ENCODE assay signal across 29 cellular contexts in the genomic region with DNA sequence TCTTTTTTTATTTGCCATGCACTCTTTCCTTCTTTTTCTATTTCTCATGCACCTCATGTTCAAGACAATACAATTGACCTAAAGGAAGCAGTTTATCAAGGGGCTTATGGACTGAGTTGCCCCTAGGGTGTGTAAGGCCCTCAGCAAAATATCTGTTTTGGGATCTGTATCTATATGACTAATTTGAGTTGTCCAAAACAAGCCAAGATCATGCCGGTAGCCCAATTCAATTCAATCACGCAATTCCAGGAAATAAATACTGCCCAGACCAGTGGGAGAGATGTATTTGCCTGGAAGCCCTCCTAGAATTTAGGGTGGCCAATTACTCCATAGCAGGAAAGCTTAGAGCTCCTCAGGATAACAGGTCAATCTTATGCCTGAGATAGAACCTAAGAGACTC.
"Had no signal": no experiment of that assay in that cellular context is flagged by ENCODE, and none has a peak within 500 bp of the region (broad histone marks: within the 10 kb centered on the region; RNA-seq: fewer than 3 reads in every experiment).

No MANE protein-coding gene starts in this region.

- H3K27ac ChIP-seq: neutrophil, pancreas, psoas muscle, right lobe of liver, sigmoid colon, stomach, thoracic aorta, thyroid gland, tibial nerve, upper lobe of right lung, uterus had no signal

- H3K36me3 ChIP-seq: neutrophil, pancreas, right lobe of liver, sigmoid colon, stomach, thoracic aorta, thyroid gland, tibial nerve, upper lobe of right lung, uterus had no signal

- H3K9me3 ChIP-seq: pancreas, sigmoid colon, thoracic aorta, thyroid gland had no signal

- DNase-seq: naive thymus-derived CD8-positive, alpha-beta T cell; nephron progenitor cell; nucleus accumbens; pancreas; posterior cingulate gyrus; psoas muscle; right cardiac atrium; right lobe of liver; sigmoid colon; small intestine; stimulated activated CD4-positive, alpha-beta T cell treated with anti-CD3 and anti-CD28 coated beads, Interleukin-15, amount 100 ng/mL, for 24 hours; stimulated activated CD4-positive, alpha-beta T cell treated with anti-CD3 and anti-CD28 coated beads, Interleukin-2, amount 100 ng/mL, for 24 hours; stimulated activated CD4-positive, alpha-beta T cell treated with anti-CD3 and anti-CD28 coated beads, Interleukin-2, amount 100 ng/mL, for 48 hours; stimulated activated CD4-positive, alpha-beta T cell treated with anti-CD3 and anti-CD28 coated beads, Interleukin-4, amount 100 ng/mL, for 24 hours; stimulated activated naive B cell treated with anti-CD40 and anti-IgM and Interleukin-4, amounts not matched to agents 10 μg/mL and 1 μg/mL and 100 μg/mL, for 72 hours; stimulated activated naive CD4-positive, alpha-beta T cell treated with Interleukin-2 at 50 U/mL for 16 hours; stomach; thyroid gland; upper lobe of right lung; uterus had no signal

- H3K4me1 ChIP-seq: pancreas, psoas muscle, right lobe of liver, sigmoid colon, stomach, thyroid gland, tibial nerve, upper lobe of right lung, uterus had no signal

- ATAC-seq: naive thymus-derived CD8-positive, alpha-beta T cell; natural killer cell treated with Interleukin-12 subunit alpha and Interleukin-12 subunit beta and Interleukin-15 and Interleukin-18, amount 100 ng/mL, for 72 hours; pancreas; psoas muscle; right cardiac atrium; right lobe of liver; stimulated activated effector memory CD8-positive, alpha-beta T cell treated with anti-CD3 and anti-CD28 coated beads, Interleukin-12 subunit alpha, Interleukin-12 subunit beta, amount 100 ng/mL, for 72 hours; stimulated activated naive B cell treated with anti-CD40 and anti-IgM and Interleukin-4, amounts not matched to agents 10 μg/mL and 1 μg/mL and 100 μg/mL, for 72 hours; upper lobe of right lung had no signal

- H3K27me3 ChIP-seq: neutrophil, pancreas, right lobe of liver, sigmoid colon, stomach, thyroid gland, tibial nerve, upper lobe of right lung, uterus had no signal

- H3K27ac Mint-ChIP-seq: naive thymus-derived CD8-positive, alpha-beta T cell; natural killer cell treated with Interleukin-12 subunit alpha and Interleukin-12 subunit beta and Interleukin-15 and Interleukin-18, amount 100 ng/mL, for 72 hours; nephron progenitor cell; progenitor cell of endocrine pancreas; stimulated activated effector memory CD8-positive, alpha-beta T cell treated with anti-CD3 and anti-CD28 coated beads, Interleukin-12 subunit alpha, Interleukin-12 subunit beta, amount 100 ng/mL, for 72 hours; stimulated activated naive B cell treated with anti-CD40 and anti-IgM and Interleukin-4, amounts not matched to agents 10 μg/mL and 1 μg/mL and 100 μg/mL, for 72 hours; stimulated activated naive CD8-positive, alpha-beta T cell treated with anti-CD3 and anti-CD28 coated beads, Interleukin-15, Interleukin-2, amounts not matched to agents 100 ng/mL and 50 ng/mL, for 24 hours; type B pancreatic cell had no signal

- H3K27me3 Mint-ChIP-seq: naive thymus-derived CD8-positive, alpha-beta T cell; natural killer cell treated with Interleukin-12 subunit alpha and Interleukin-12 subunit beta and Interleukin-15 and Interleukin-18, amount 100 ng/mL, for 72 hours; progenitor cell of endocrine pancreas; stimulated activated naive B cell treated with anti-CD40 and anti-IgM and Interleukin-4, amounts not matched to agents 10 μg/mL and 1 μg/mL and 100 μg/mL, for 72 hours; stimulated activated naive CD8-positive, alpha-beta T cell treated with anti-CD3 and anti-CD28 coated beads, Interleukin-15, Interleukin-2, amounts not matched to agents 100 ng/mL and 50 ng/mL, for 24 hours; type B pancreatic cell had no signal

- FAIRE-seq: pancreas, small intestine had no signal

- H3K4me1 Mint-ChIP-seq: naive thymus-derived CD8-positive, alpha-beta T cell; neural crest cell; stimulated activated effector memory CD8-positive, alpha-beta T cell treated with anti-CD3 and anti-CD28 coated beads, Interleukin-12 subunit alpha, Interleukin-12 subunit beta, amount 100 ng/mL, for 72 hours; stimulated activated naive B cell treated with anti-CD40 and anti-IgM and Interleukin-4, amounts not matched to agents 10 μg/mL and 1 μg/mL and 100 μg/mL, for 72 hours had no signal

- H3K4me3 Mint-ChIP-seq: naive thymus-derived CD8-positive, alpha-beta T cell; natural killer cell treated with Interleukin-12 subunit alpha and Interleukin-12 subunit beta and Interleukin-15 and Interleukin-18, amount 100 ng/mL, for 72 hours; nephron progenitor cell; neural crest cell; stimulated activated effector memory CD8-positive, alpha-beta T cell treated with anti-CD3 and anti-CD28 coated beads, Interleukin-12 subunit alpha, Interleukin-12 subunit beta, amount 100 ng/mL, for 72 hours; stimulated activated naive B cell treated with anti-CD40 and anti-IgM and Interleukin-4, amounts not matched to agents 10 μg/mL and 1 μg/mL and 100 μg/mL, for 72 hours; stimulated activated naive CD8-positive, alpha-beta T cell treated with anti-CD3 and anti-CD28 coated beads, Interleukin-15, Interleukin-2, amounts not matched to agents 100 ng/mL and 50 ng/mL, for 24 hours; type B pancreatic cell had no signal

- H3K36me3 Mint-ChIP-seq: natural killer cell treated with Interleukin-12 subunit alpha and Interleukin-12 subunit beta and Interleukin-15 and Interleukin-18, amount 100 ng/mL, for 72 hours; stimulated activated effector memory CD8-positive, alpha-beta T cell treated with anti-CD3 and anti-CD28 coated beads, Interleukin-12 subunit alpha, Interleukin-12 subunit beta, amount 100 ng/mL, for 72 hours; stimulated activated naive B cell treated with anti-CD40 and anti-IgM and Interleukin-4, amounts not matched to agents 10 μg/mL and 1 μg/mL and 100 μg/mL, for 72 hours had no signal

- H3K4me3 ChIP-seq: pancreas, psoas muscle, right lobe of liver, sigmoid colon, stomach, thoracic aorta, thyroid gland, tibial nerve, upper lobe of right lung, uterus had no signal
